Comparison of ENCODE assay signal across 9 cellular contexts in genomic region chr12:27207626-27208413, GRCh38. TPM values are rescaled to one million over a fixed set of nuclear protein-coding genes. Genes with fewer than 3 reads are reported as not detected.
DNase-seq lines count a peak whose midpoint lies in the region; ATAC-seq and TF ChIP-seq lines count a peak whose summit lies in the region.
"Had no signal": no experiment of that assay in that cellular context is flagged by ENCODE, and none has a peak within 500 bp of the region (broad histone marks: within the 10 kb centered on the region; RNA-seq: fewer than 3 reads in every experiment).

No MANE protein-coding gene starts in this region.

- TF ChIP-seq CTCF in omental fat pad (IDR thresholded peaks at IDR 0.05) = no peak
- no peak for TF ChIP-seq CTCF in endothelial cell (IDR thresholded peaks at IDR 0.05; ENCODE audit: unreplicated experiment)
- TF ChIP-seq CTCF in nephron progenitor cell (IDR thresholded peaks at IDR 0.05) = no peak

- ATAC-seq in GM18519 (IDR thresholded peaks at IDR 0.05; ENCODE audit: low FRiP score, unreplicated experiment) = peak; percentile 88
- peak; percentile 77 for ATAC-seq in GM21528 (IDR thresholded peaks at IDR 0.05; ENCODE audit: low FRiP score, unreplicated experiment)
- peak; percentile 72 for ATAC-seq in HG03520 (IDR thresholded peaks at IDR 0.05; ENCODE audit: unreplicated experiment)
- ATAC-seq in omental fat pad (ENCODE audit: low FRiP score) = peak; percentile 86
- ATAC-seq: GM23338 had no signal

- no peaks in the 10 kb centered on the region for H3K4me1 Mint-ChIP-seq in endothelial cell (ENCODE audit: unreplicated experiment)
- no peaks in the 10 kb centered on the region for H3K4me1 Mint-ChIP-seq in nephron progenitor cell
- H3K4me1 Mint-ChIP-seq: GM23338 had no signal

- H3K9me3 Mint-ChIP-seq in endothelial cell (ENCODE audit: unreplicated experiment) (no peaks in the 10 kb centered on the region), nephron progenitor cell (peaks cover 10% of the 10 kb centered on the region)

- DNase-seq in omental fat pad (ENCODE audit: low spot score) (no peak), RPMI8226 (no peak), endothelial cell (ENCODE audit: low spot score) (no peak), HuH-7.5 (ENCODE audit: low spot score) (no peak), nephron progenitor cell (no peak)

- H3K4me3 Mint-ChIP-seq in endothelial cell (ENCODE audit: unreplicated experiment) = no peak overlapping the region
- H3K4me3 Mint-ChIP-seq in nephron progenitor cell = no peak overlapping the region
- H3K4me3 Mint-ChIP-seq: GM23338 had no signal

- H3K27ac Mint-ChIP-seq in endothelial cell (ENCODE audit: unreplicated experiment) (no peak overlapping the region), nephron progenitor cell (no peak overlapping the region)
- H3K27ac Mint-ChIP-seq: GM23338 had no signal

- no peaks in the 10 kb centered on the region for H3K27me3 Mint-ChIP-seq in endothelial cell (ENCODE audit: unreplicated experiment)
- no peaks in the 10 kb centered on the region for H3K27me3 Mint-ChIP-seq in nephron progenitor cell (ENCODE audit: low read depth, poor library complexity)

- H3K36me3 Mint-ChIP-seq in endothelial cell (ENCODE audit: low read depth, unreplicated experiment) = no peaks in the 10 kb centered on the region
- no peaks in the 10 kb centered on the region for H3K36me3 Mint-ChIP-seq in nephron progenitor cell (ENCODE audit: low read depth)

RNA-seq across cellular contexts. Expression of gene STK38L, which starts 36.3 kb away (rescaled TPM):
- total RNA-seq in omental fat pad (10 to 100 TPM; 28.1 to 66.4 (median 46.5) TPM), endothelial cell (ENCODE audit: unreplicated experiment) (30.8 TPM)
